In genomic region chr2:173355866-173356508, GRCh38 we compare ENCODE assay signal across 8 cellular contexts. TPM values are rescaled to one million over a fixed set of nuclear protein-coding genes. Genes with fewer than 3 reads are reported as not detected.
DNase-seq lines count a peak whose midpoint lies in the region; ATAC-seq and TF ChIP-seq lines count a peak whose summit lies in the region.

No MANE protein-coding gene starts in this region.

- peak overlapping the region; percentile 98 for H3K27ac ChIP-seq in SJSA1

- TF ChIP-seq CTCF in fibroblast of the aortic adventitia (IDR thresholded peaks at IDR 0.05; ENCODE audit: insufficient read depth, low read length): no peak

- peaks cover 47% of the 10 kb centered on the region for H3K4me1 Mint-ChIP-seq in activated T-cell treated with anti-CD3 and anti-CD28 coated beads, Interleukin-2, amount 50 U/mL, for 24 hours (ENCODE audit: low read depth)
- peaks cover 11 to 31% of the 10 kb centered on the region in 2 donors for H3K4me1 Mint-ChIP-seq in stimulated activated naive B cell treated with anti-CD40 and anti-IgM and Interleukin-4, amounts not matched to agents 10 μg/mL and 1 μg/mL and 100 μg/mL, for 72 hours

- no peaks in the 10 kb centered on the region for H3K27me3 ChIP-seq in SJSA1 (replicated peaks)

- peaks cover 51% of the 10 kb centered on the region for H3K36me3 ChIP-seq in SJSA1

- H3K4me3 Mint-ChIP-seq in activated T-cell treated with anti-CD3 and anti-CD28 coated beads, Interleukin-2, amount 50 U/mL, for 24 hours: peak overlapping the region; percentile 89
- peak overlapping the region; percentile 80 for H3K4me3 Mint-ChIP-seq in stimulated activated naive B cell treated with anti-CD40 and anti-IgM and Interleukin-4, amounts not matched to agents 10 μg/mL and 1 μg/mL and 100 μg/mL, for 72 hours

- peaks cover 53% of the 10 kb centered on the region for H3K27me3 Mint-ChIP-seq in activated T-cell treated with anti-CD3 and anti-CD28 coated beads, Interleukin-2, amount 50 U/mL, for 24 hours
- peaks cover 23 to 36% of the 10 kb centered on the region in 2 donors for H3K27me3 Mint-ChIP-seq in stimulated activated naive B cell treated with anti-CD40 and anti-IgM and Interleukin-4, amounts not matched to agents 10 μg/mL and 1 μg/mL and 100 μg/mL, for 72 hours

- no peak for DNase-seq in activated T-cell treated with anti-CD3 and anti-CD28 coated beads, Interleukin-2, amount 50 U/mL, for 24 hours
- no peak for DNase-seq in activated T-cell treated with anti-CD3 and anti-CD28 coated beads, Interleukin-2, amount 50 U/mL, for 1 hour
- DNase-seq in SJSA1 (ENCODE audit: low read depth in 1 of 2, low spot score in 2 of 2) (peak in 1 of 2 experiments; percentile 62), fibroblast of the aortic adventitia (ENCODE audit: low read depth) (no peak)
- no peak for DNase-seq in stimulated activated naive B cell treated with anti-CD40 and anti-IgM and Interleukin-4, amounts not matched to agents 10 μg/mL and 1 μg/mL and 100 μg/mL, for 72 hours

- peak overlapping the region; percentile 79 for H3K27ac Mint-ChIP-seq in activated T-cell treated with anti-CD3 and anti-CD28 coated beads, Interleukin-2, amount 50 U/mL, for 24 hours
- H3K27ac Mint-ChIP-seq in stimulated activated naive B cell treated with anti-CD40 and anti-IgM and Interleukin-4, amounts not matched to agents 10 μg/mL and 1 μg/mL and 100 μg/mL, for 72 hours: peak overlapping the region; percentile 31

- peaks cover 25% of the 10 kb centered on the region for H3K4me1 ChIP-seq in SJSA1 (replicated peaks)

- ATAC-seq in stimulated activated naive B cell treated with anti-CD40 and anti-IgM and Interleukin-4, amounts not matched to agents 10 μg/mL and 1 μg/mL and 100 μg/mL, for 72 hours (replicated peaks): no peak
- ATAC-seq in HG02852 (IDR thresholded peaks at IDR 0.05; ENCODE audit: unreplicated experiment): no peak
- ATAC-seq in GM19452 (IDR thresholded peaks at IDR 0.05; ENCODE audit: unreplicated experiment): no peak
- ATAC-seq in HG02884 (IDR thresholded peaks at IDR 0.05; ENCODE audit: unreplicated experiment): no peak

- peak overlapping the region; percentile 86 for H3K4me3 ChIP-seq in SJSA1
- peak overlapping the region; percentile 78 for H3K4me3 ChIP-seq in fibroblast of the aortic adventitia (ENCODE audit: low read depth, low read length)

- peaks cover 56% of the 10 kb centered on the region for H3K36me3 Mint-ChIP-seq in activated T-cell treated with anti-CD3 and anti-CD28 coated beads, Interleukin-2, amount 50 U/mL, for 24 hours (ENCODE audit: low read depth)
- H3K36me3 Mint-ChIP-seq in stimulated activated naive B cell treated with anti-CD40 and anti-IgM and Interleukin-4, amounts not matched to agents 10 μg/mL and 1 μg/mL and 100 μg/mL, for 72 hours: peaks cover 7 to 9% of the 10 kb centered on the region in 2 donors

- H3K9me3 Mint-ChIP-seq in activated T-cell treated with anti-CD3 and anti-CD28 coated beads, Interleukin-2, amount 50 U/mL, for 24 hours: no peaks in the 10 kb centered on the region
- H3K9me3 Mint-ChIP-seq in stimulated activated naive B cell treated with anti-CD40 and anti-IgM and Interleukin-4, amounts not matched to agents 10 μg/mL and 1 μg/mL and 100 μg/mL, for 72 hours: no peaks in the 10 kb centered on the region

- no peaks in the 10 kb centered on the region for H3K9me3 ChIP-seq in SJSA1 (replicated peaks)

RNA-seq across cellular contexts. Expression of gene CDCA7, which starts 1.3 kb away (rescaled TPM):
- total RNA-seq in SJSA1 (2014; rRNA removed; shearing (Covaris generic)): 54.4 and 60.7 TPM in 2 replicates
- total RNA-seq in fibroblast of the aortic adventitia (ENCODE audit: low replicate concordance): 0.08 and 6.2 TPM in 2 replicates
